17 cellular contexts compared by ENCODE assay signal in the genomic region with DNA sequence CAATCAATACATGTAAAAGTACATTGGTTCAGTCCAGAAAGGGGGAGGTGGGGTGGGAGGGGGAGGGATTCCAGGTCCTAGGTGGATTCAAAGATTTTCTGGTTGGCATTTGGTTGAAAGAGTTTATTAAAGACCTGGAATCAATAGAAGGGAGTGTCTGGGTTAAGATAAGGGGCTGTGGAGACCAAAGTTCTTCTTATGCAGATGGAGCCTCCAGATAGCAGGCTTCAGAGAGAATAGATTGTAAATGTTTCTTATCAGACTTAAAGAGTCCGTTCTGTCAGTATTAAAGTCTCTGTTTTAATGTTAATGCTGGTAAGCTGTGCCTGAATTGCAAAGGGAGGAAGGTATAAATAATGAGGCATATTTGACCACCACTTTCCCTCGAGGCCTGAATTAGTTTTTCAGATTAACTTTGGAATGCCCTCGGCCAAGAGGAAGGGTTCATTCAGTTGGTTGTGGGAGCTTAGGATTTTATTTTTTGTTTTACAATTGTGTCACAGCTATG.
DNase-seq lines count a peak whose midpoint lies in the region; ATAC-seq, FAIRE-seq and TF ChIP-seq lines count a peak whose summit lies in the region.
"Had no signal": no experiment of that assay in that cellular context is flagged by ENCODE, and none has a peak within 500 bp of the region (broad histone marks: within the 10 kb centered on the region; RNA-seq: fewer than 3 reads in every experiment).

No MANE protein-coding gene starts in this region.

- H3K27ac ChIP-seq in HUES64 (ENCODE audit: low read depth, low read length), result peak overlapping the region; percentile 40; the same call in 1 of the 2 replicates
- H3K27ac ChIP-seq in K562 (ENCODE audit: extremely low read depth, low read depth, low read length), result no peak overlapping the region
- no peak overlapping the region for H3K27ac ChIP-seq in mesendoderm (ENCODE audit: low read depth, low read length)
- peak overlapping the region; percentile 86 to 91 for H3K27ac ChIP-seq in small intestine (ENCODE audit: low read depth in 1 of 2, low read length in 1 of 2)
- H3K27ac ChIP-seq in psoas muscle, result no peak overlapping the region
- H3K27ac ChIP-seq: PC-9 had no signal

- H2BK5ac ChIP-seq in mesendoderm (ENCODE audit: low read length), result peak overlapping the region; percentile 73

- peak overlapping the region; percentile 13 for H4K8ac ChIP-seq in mesendoderm (ENCODE audit: low read depth, low read length)

- no peaks in the 10 kb centered on the region for H3K4me1 Mint-ChIP-seq in activated T-helper 2 cell treated with anti-CD3 and anti-CD28 coated beads, Interferon-gamma antibody, Interleukin-2, Interleukin-4, amounts not matched to agents 10 μg/mL and 5 μg/mL and 100 μg/mL, durations not matched to agents 14 hours and 24 hours and 36 hours (ENCODE audit: low read depth)

- H3K4me3 Mint-ChIP-seq in activated T-helper 2 cell treated with anti-CD3 and anti-CD28 coated beads, Interferon-gamma antibody, Interleukin-2, Interleukin-4, amounts not matched to agents 10 μg/mL and 5 μg/mL and 100 μg/mL, durations not matched to agents 14 hours and 24 hours and 36 hours (ENCODE audit: low read depth), result no peak overlapping the region
- H3K4me3 Mint-ChIP-seq: CD4-positive, alpha-beta memory T cell; HFFc6; IgD-negative memory B cell had no signal

- no peak for TF ChIP-seq POLR2A in K562 (conservative IDR thresholded peaks at IDR 0.05)
- no peak for TF ChIP-seq POLR2A in GM12892 (IDR thresholded peaks at IDR 0.05; ENCODE audit: low read depth, low read length)

- in situ Hi-C loops in K562 (cut with MboI), result no loop called here

- no peak overlapping the region for H4K5ac ChIP-seq in mesendoderm (ENCODE audit: low read length)

- no peak for TF ChIP-seq EP300 in K562 (IDR thresholded peaks at IDR 0.05; ENCODE audit: low read length)

- no peak overlapping the region for H3K18ac ChIP-seq in mesendoderm (ENCODE audit: low read length)

- H3K56ac ChIP-seq in mesendoderm (ENCODE audit: low read length), result peak overlapping the region; percentile 65

- no peaks in the 10 kb centered on the region for H3K27me3 Mint-ChIP-seq in activated T-helper 2 cell treated with anti-CD3 and anti-CD28 coated beads, Interferon-gamma antibody, Interleukin-2, Interleukin-4, amounts not matched to agents 10 μg/mL and 5 μg/mL and 100 μg/mL, durations not matched to agents 14 hours and 24 hours and 36 hours (ENCODE audit: low read depth)
- H3K27me3 Mint-ChIP-seq: IgD-negative memory B cell had no signal

- H4K20me1 ChIP-seq in K562 (replicated peaks; ENCODE audit: control insufficient read depth, insufficient read depth, low read length), result no peaks in the 10 kb centered on the region; the same call in 1 of the 2 replicates

- H3K27ac Mint-ChIP-seq in activated T-helper 2 cell treated with anti-CD3 and anti-CD28 coated beads, Interferon-gamma antibody, Interleukin-2, Interleukin-4, amounts not matched to agents 10 μg/mL and 5 μg/mL and 100 μg/mL, durations not matched to agents 14 hours and 24 hours and 36 hours, result no peak overlapping the region
- H3K27ac Mint-ChIP-seq: CD4-positive, alpha-beta memory T cell; HFFc6 had no signal

- peaks cover 7% of the 10 kb centered on the region; the same call in 1 of the 2 replicates for H3K9me3 ChIP-seq in HUES64 (ENCODE audit: insufficient read depth, low read depth, low read length)
- H3K9me3 ChIP-seq in K562 (replicated peaks; ENCODE audit: control insufficient read depth, insufficient read depth, low read depth, low read length), result no peaks in the 10 kb centered on the region
- no peaks in the 10 kb centered on the region for H3K9me3 ChIP-seq in small intestine (ENCODE audit: control insufficient read depth, low read depth)
- no peaks in the 10 kb centered on the region for H3K9me3 ChIP-seq in psoas muscle
- H3K9me3 ChIP-seq: BE2C had no signal

- H3K23ac ChIP-seq in mesendoderm (ENCODE audit: low read length), result no peak overlapping the region

- CTCF ChIA-PET in K562 (lab: Yijun Ruan, JAX; ENCODE audit: low intra/inter-chr PET ratio), result no interaction called here

- H3K4me1 ChIP-seq in HUES64 (ENCODE audit: insufficient read depth, low read length) (peaks cover 10% of the 10 kb centered on the region; the same call in 1 of the 2 replicates), K562 (replicated peaks in 1 of 2; ENCODE audit: control insufficient read depth in 2 of 2, insufficient read depth in 2 of 2, low read length in 2 of 2) (no peaks in the 10 kb centered on the region), mesendoderm (ENCODE audit: control insufficient read depth, low read depth, low read length) (no peaks in the 10 kb centered on the region), small intestine (ENCODE audit: control insufficient read depth in 2 of 2, insufficient read depth in 1 of 2, low read depth in 1 of 2, low read length in 1 of 2) (no peaks in the 10 kb centered on the region), psoas muscle (no peaks in the 10 kb centered on the region)

- no peak overlapping the region for H3K4ac ChIP-seq in mesendoderm (ENCODE audit: low read depth, low read length)

- no peak overlapping the region for H3K4me3 ChIP-seq in HUES64 (ENCODE audit: low read length)
- no peak overlapping the region for H3K4me3 ChIP-seq in K562
- H3K4me3 ChIP-seq in mesendoderm (ENCODE audit: low read length), result no peak overlapping the region
- H3K4me3 ChIP-seq in small intestine (ENCODE audit: low read depth in 1 of 2, low read length in 2 of 2), result peak overlapping the region in 1 of 2 donors; percentile 64
- H3K4me3 ChIP-seq in psoas muscle, result no peak overlapping the region
- H3K4me3 ChIP-seq: PC-9 had no signal

- TF ChIP-seq RAD21 in K562 (CRISPR knock-in tag; conservative IDR thresholded peaks at IDR 0.05 in 1 of 2, IDR thresholded peaks at IDR 0.05 in 1 of 2), result no peak

- no peak for FAIRE-seq in K562 (lab: Jason Lieb, UNC)
- no peak for FAIRE-seq in small intestine (lab: Jason Lieb, UNC)
- no peak for FAIRE-seq in GM12892 (lab: Jason Lieb, UNC)

- H2BK120ac ChIP-seq in mesendoderm (ENCODE audit: low read depth, low read length), result peak overlapping the region; percentile 28

- H3K36me3 ChIP-seq in HUES64 (ENCODE audit: insufficient read depth, low read length) (no peaks in the 10 kb centered on the region), K562 (ENCODE audit: control insufficient read depth, insufficient read depth, low read length) (no peaks in the 10 kb centered on the region), mesendoderm (ENCODE audit: control insufficient read depth, insufficient read depth, low read length) (no peaks in the 10 kb centered on the region), small intestine (ENCODE audit: control insufficient read depth in 2 of 2, insufficient read depth in 2 of 2, low read length in 2 of 2) (no peaks in the 10 kb centered on the region), psoas muscle (ENCODE audit: insufficient read depth in 1 of 2, low read depth in 1 of 2) (no peaks in the 10 kb centered on the region)

- DNase-seq in K562 (ENCODE audit: extremely low read depth in 1 of 4, low spot score in 3 of 4), result no peak
- DNase-seq in mesendoderm, result no peak
- peak; percentile 91 for DNase-seq in small intestine
- DNase-seq in DMS153 (lab: John Stamatoyannopoulos, UW), result no peak
- no peak for DNase-seq in GM12892 (ENCODE audit: insufficient read length)
- no peak for DNase-seq in psoas muscle
- no peak for DNase-seq in activated T-helper 2 cell treated with anti-CD3 and anti-CD28 coated beads, Interferon-gamma antibody, Interleukin-2, Interleukin-4, amounts not matched to agents 10 μg/mL and 5 μg/mL and 100 μg/mL, durations not matched to agents 14 hours and 24 hours and 36 hours (ENCODE audit: low spot score)
- DNase-seq: BE2C; CD4-positive, alpha-beta memory T cell; GOT3; HFFc6; NCI-H1092; NCI-H345; PC-9 had no signal

- H2AFZ ChIP-seq in K562 (ENCODE audit: low read depth, low read length), result no peak overlapping the region
- H2AFZ ChIP-seq: PC-9 had no signal

- POLR2A ChIA-PET in K562 (lab: Yijun Ruan, JAX), result interaction anchor here (1.0 kb wide), 1 partner anchor 13 kb away, joined by 3 read pairs; no protein-coding TSS in a partner anchor

- BruUV-seq in K562 (replicated peaks; lab: Mats Ljungman, UMichigan), result no TSS peak

- WGBS in HUES64, result 53% methylated on average over 3 of the region's 3 CpGs
- WGBS in K562 (ENCODE audit: insufficient coverage, low coverage, missing lambda C conversion rate), result 0% methylated on average over 3 of the region's 3 CpGs
- WGBS in mesendoderm (ENCODE audit: extremely low coverage, insufficient coverage, low lambda C conversion rate), result no CpG with 5 or more reads among the region's 3 CpGs
- 6 to 62% (median 22%) methylated on average over 3 of the region's 3 CpGs for WGBS in small intestine, 3 donors
- 43 to 63% (median 52%) methylated on average over 3 of the region's 3 CpGs for whole genome bisulfite sequencing in psoas muscle, 3 donors

- intact Hi-C loops in K562 (cut with micrococcal nuclease) (no loop called here), psoas muscle (cut with DNase I) (no loop called here)
- intact Hi-C loops in activated T-helper 2 cell treated with anti-CD3 and anti-CD28 coated beads, Interferon-gamma antibody, Interleukin-2, Interleukin-4, amounts not matched to agents 10 μg/mL and 5 μg/mL and 100 μg/mL, durations not matched to agents 14 hours and 24 hours and 36 hours (cut with micrococcal nuclease), result no loop called here

- no peaks in the 10 kb centered on the region for H3K79me1 ChIP-seq in mesendoderm (ENCODE audit: low read length)

- H3K9me3 Mint-ChIP-seq in activated T-helper 2 cell treated with anti-CD3 and anti-CD28 coated beads, Interferon-gamma antibody, Interleukin-2, Interleukin-4, amounts not matched to agents 10 μg/mL and 5 μg/mL and 100 μg/mL, durations not matched to agents 14 hours and 24 hours and 36 hours, result peaks cover 2% of the 10 kb centered on the region
- H3K9me3 Mint-ChIP-seq: HFFc6 had no signal

- H2AK5ac ChIP-seq in mesendoderm (ENCODE audit: low read length), result no peak overlapping the region

- H3K27me3 ChIP-seq in HUES64 (ENCODE audit: insufficient read depth, low read length) (peaks cover 7% of the 10 kb centered on the region), K562 (ENCODE audit: control insufficient read depth in 2 of 2, insufficient read depth in 2 of 2, low read length in 2 of 2) (peaks cover 3 to 12% of the 10 kb centered on the region in 2 experiments; a peak in 4 of 5 replicates), mesendoderm (ENCODE audit: insufficient read depth, low read length, poor library complexity) (no peaks in the 10 kb centered on the region), small intestine (ENCODE audit: control insufficient read depth in 2 of 2, insufficient read depth in 2 of 2, low read length in 2 of 2) (no peaks in the 10 kb centered on the region), psoas muscle (ENCODE audit: insufficient read depth in 3 of 3, low read length in 2 of 3) (no peaks in the 10 kb centered on the region)
- H3K27me3 ChIP-seq: BE2C had no signal

- H3K79me2 ChIP-seq in K562 (ENCODE audit: control insufficient read depth, insufficient read depth, low read length) (no peaks in the 10 kb centered on the region), mesendoderm (ENCODE audit: control insufficient read depth, insufficient read depth, low read length) (no peaks in the 10 kb centered on the region)

- H3K9ac ChIP-seq in HUES64 (ENCODE audit: low read depth, low read length), result no peak overlapping the region
- no peak overlapping the region for H3K9ac ChIP-seq in K562 (ENCODE audit: insufficient read depth in 1 of 2, low read depth in 2 of 2, low read length in 2 of 2)
- H3K9ac ChIP-seq in mesendoderm (ENCODE audit: low read length), result no peak overlapping the region

- H2BK15ac ChIP-seq in mesendoderm (replicated peaks; ENCODE audit: low read depth), result no peak overlapping the region

- ATAC-seq in K562 (no peak), psoas muscle (no peak)
- ATAC-seq: Right ventricle myocardium inferior had no signal

- H3K9me1 ChIP-seq in K562 (ENCODE audit: control insufficient read depth, insufficient read depth, low read length), result no peaks in the 10 kb centered on the region

- no peak for TF ChIP-seq CTCF in K562 (IDR thresholded peaks at IDR 0.05 in 2 of 3, conservative IDR thresholded peaks at IDR 0.05 in 1 of 3; ENCODE audit: insufficient read depth in 2 of 3, low read depth in 1 of 3, low read length in 3 of 3)
- TF ChIP-seq CTCF in psoas muscle (IDR thresholded peaks at IDR 0.05), result no peak

- no peaks in the 10 kb centered on the region for H3K36me3 Mint-ChIP-seq in activated T-helper 2 cell treated with anti-CD3 and anti-CD28 coated beads, Interferon-gamma antibody, Interleukin-2, Interleukin-4, amounts not matched to agents 10 μg/mL and 5 μg/mL and 100 μg/mL, durations not matched to agents 14 hours and 24 hours and 36 hours (ENCODE audit: low read depth)
- H3K36me3 Mint-ChIP-seq: CD4-positive, alpha-beta memory T cell had no signal

- H3K4me2 ChIP-seq in K562 (ENCODE audit: insufficient read depth, low read length) (no peak overlapping the region), mesendoderm (ENCODE audit: low read length) (no peak overlapping the region)
- H3K4me2 ChIP-seq: PC-9 had no signal

Comparison
In these comparisons a context has a peak if more than half of its experiments do, and no peak if none do; other contexts are left out.
1. H3K27ac ChIP-seq: peak in HUES64 (single experiment) and small intestine (2 of 2); none in K562 (single experiment), mesendoderm (single experiment) and psoas muscle (single experiment).